2 cellular contexts compared by ENCODE assay signal in the genomic region with DNA sequence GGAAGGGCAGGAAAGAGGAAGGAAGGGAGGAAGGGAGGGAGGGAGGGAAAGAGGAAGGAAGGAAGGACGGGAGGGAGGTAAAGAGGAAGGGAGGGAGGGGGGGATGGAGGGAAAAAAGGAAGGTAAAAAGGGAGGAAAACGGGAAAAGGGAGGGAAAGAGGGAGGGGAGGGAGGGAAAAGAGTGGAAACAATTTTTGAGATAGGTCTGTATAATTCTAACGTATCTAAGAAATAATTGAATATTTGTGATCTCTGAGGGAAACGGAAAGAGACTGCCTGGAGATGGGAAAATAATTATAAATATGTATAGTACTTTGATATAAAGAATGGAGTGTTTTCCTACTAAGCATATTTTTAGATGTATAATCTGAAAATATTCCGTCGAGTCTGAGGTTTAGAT.
A peak's percentile ranks its signal among the peaks of the same experiment; 100 is the strongest.
TF ChIP-seq lines count a peak whose summit lies in the region.

No MANE protein-coding gene starts in this region.

TF ChIP-seq in HepG2, 621 proteins besides CTCF, POLR2A, EP300 and RAD21:
- TF ChIP-seq, protein P1, sequence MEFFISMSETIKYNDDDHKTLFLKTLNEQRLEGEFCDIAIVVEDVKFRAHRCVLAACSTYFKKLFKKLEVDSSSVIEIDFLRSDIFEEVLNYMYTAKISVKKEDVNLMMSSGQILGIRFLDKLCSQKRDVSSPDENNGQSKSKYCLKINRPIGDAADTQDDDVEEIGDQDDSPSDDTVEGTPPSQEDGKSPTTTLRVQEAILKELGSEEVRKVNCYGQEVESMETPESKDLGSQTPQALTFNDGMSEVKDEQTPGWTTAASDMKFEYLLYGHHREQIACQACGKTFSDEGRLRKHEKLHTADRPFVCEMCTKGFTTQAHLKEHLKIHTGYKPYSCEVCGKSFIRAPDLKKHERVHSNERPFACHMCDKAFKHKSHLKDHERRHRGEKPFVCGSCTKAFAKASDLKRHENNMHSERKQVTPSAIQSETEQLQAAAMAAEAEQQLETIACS (CRISPR knock-in tag; IDR thresholded peaks at IDR 0.05): no peak
- TF ChIP-seq HNRNPK (IDR thresholded peaks at IDR 0.05; ENCODE audit: low read depth, low read length, poor library complexity, severe bottlenecking) (peak; percentile 80), ZMAT3 (CRISPR knock-in tag; conservative IDR thresholded peaks at IDR 0.05) (no peak), ZBTB10 (CRISPR knock-in tag; IDR thresholded peaks at IDR 0.05; ENCODE audit: borderline replicate concordance) (no peak)
TF ChIP-seq in HepG2: peak in this region for 1.

TF ChIP-seq in K562, 482 proteins besides CTCF, POLR2A, EP300 and RAD21 (continued from another document):
- TF ChIP-seq CEBPB (tag; IDR thresholded peaks at IDR 0.05) (no peak), ATF7 (IDR thresholded peaks at IDR 0.05) (no peak), HEY1 (CRISPR knock-in tag; IDR thresholded peaks at IDR 0.05; ENCODE audit: borderline replicate concordance) (no peak), NFYB (IDR thresholded peaks at IDR 0.05; ENCODE audit: extremely low read depth, insufficient read length) (no peak), ZNF445 (CRISPR knock-in tag; IDR thresholded peaks at IDR 0.05; ENCODE audit: low read depth) (no peak), ZNF175 (CRISPR knock-in tag; IDR thresholded peaks at IDR 0.05; ENCODE audit: low read depth) (no peak), HNRNPK (IDR thresholded peaks at IDR 0.05; ENCODE audit: low read depth, low read length, poor library complexity, severe bottlenecking) (peak; percentile 58), PCBP2 (IDR thresholded peaks at IDR 0.05; ENCODE audit: low read depth, low read length, poor library complexity, severe bottlenecking) (peak; percentile 53), HDAC2 (IDR thresholded peaks at IDR 0.05) (no peak), SPI1 (IDR thresholded peaks at IDR 0.05; ENCODE audit: borderline replicate concordance, low read depth, low read length) (no peak), TSC22D4 (tag; IDR thresholded peaks at IDR 0.05) (no peak), ZNF41 (CRISPR knock-in tag; conservative IDR thresholded peaks at IDR 0.05) (no peak), ZNF232 (CRISPR knock-in tag; IDR thresholded peaks at IDR 0.05) (no peak)
- TF ChIP-seq, protein P2, sequence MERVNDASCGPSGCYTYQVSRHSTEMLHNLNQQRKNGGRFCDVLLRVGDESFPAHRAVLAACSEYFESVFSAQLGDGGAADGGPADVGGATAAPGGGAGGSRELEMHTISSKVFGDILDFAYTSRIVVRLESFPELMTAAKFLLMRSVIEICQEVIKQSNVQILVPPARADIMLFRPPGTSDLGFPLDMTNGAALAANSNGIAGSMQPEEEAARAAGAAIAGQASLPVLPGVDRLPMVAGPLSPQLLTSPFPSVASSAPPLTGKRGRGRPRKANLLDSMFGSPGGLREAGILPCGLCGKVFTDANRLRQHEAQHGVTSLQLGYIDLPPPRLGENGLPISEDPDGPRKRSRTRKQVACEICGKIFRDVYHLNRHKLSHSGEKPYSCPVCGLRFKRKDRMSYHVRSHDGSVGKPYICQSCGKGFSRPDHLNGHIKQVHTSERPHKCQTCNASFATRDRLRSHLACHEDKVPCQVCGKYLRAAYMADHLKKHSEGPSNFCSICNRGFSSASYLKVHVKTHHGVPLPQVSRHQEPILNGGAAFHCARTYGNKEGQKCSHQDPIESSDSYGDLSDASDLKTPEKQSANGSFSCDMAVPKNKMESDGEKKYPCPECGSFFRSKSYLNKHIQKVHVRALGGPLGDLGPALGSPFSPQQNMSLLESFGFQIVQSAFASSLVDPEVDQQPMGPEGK (CRISPR knock-in tag; IDR thresholded peaks at IDR 0.05; ENCODE audit: borderline replicate concordance): no peak
